ENCODE assay signal across 1 cellular context in the genomic region with DNA sequence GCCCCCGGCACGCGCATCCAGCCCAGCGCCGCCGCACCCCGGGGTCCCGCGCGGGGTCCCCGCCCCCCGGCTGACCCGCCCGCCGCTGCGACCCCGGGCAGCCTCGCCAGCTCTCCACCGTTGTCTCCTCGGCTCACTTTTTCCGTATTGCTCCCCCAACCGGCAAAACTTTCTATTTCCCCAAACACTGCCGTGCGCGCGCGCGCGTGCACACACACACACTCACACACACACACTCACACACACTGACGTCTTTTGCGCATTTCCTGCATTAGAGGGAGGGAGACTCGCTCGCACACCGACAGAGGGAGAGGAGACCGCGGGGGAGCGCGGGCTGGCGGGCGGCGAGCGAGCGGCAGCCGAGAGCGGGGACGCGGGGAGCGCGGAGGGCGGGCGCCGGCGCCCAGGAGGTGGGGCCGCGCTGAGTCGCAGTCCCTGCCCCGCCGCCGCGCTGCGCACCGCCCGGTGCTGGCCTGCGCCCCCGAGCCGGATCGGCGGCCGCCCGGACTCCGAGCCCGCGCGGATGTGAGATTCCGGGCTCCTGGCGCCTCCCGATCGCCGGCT.
A peak's percentile ranks its signal among the peaks of the same experiment; 100 is the strongest.
TF ChIP-seq lines count a peak whose summit lies in the region.

No MANE protein-coding gene starts in this region.

TF ChIP-seq in GM23338, 12 proteins besides CTCF, POLR2A, EP300 and RAD21 (continued from another document):
- TF ChIP-seq, protein P1, sequence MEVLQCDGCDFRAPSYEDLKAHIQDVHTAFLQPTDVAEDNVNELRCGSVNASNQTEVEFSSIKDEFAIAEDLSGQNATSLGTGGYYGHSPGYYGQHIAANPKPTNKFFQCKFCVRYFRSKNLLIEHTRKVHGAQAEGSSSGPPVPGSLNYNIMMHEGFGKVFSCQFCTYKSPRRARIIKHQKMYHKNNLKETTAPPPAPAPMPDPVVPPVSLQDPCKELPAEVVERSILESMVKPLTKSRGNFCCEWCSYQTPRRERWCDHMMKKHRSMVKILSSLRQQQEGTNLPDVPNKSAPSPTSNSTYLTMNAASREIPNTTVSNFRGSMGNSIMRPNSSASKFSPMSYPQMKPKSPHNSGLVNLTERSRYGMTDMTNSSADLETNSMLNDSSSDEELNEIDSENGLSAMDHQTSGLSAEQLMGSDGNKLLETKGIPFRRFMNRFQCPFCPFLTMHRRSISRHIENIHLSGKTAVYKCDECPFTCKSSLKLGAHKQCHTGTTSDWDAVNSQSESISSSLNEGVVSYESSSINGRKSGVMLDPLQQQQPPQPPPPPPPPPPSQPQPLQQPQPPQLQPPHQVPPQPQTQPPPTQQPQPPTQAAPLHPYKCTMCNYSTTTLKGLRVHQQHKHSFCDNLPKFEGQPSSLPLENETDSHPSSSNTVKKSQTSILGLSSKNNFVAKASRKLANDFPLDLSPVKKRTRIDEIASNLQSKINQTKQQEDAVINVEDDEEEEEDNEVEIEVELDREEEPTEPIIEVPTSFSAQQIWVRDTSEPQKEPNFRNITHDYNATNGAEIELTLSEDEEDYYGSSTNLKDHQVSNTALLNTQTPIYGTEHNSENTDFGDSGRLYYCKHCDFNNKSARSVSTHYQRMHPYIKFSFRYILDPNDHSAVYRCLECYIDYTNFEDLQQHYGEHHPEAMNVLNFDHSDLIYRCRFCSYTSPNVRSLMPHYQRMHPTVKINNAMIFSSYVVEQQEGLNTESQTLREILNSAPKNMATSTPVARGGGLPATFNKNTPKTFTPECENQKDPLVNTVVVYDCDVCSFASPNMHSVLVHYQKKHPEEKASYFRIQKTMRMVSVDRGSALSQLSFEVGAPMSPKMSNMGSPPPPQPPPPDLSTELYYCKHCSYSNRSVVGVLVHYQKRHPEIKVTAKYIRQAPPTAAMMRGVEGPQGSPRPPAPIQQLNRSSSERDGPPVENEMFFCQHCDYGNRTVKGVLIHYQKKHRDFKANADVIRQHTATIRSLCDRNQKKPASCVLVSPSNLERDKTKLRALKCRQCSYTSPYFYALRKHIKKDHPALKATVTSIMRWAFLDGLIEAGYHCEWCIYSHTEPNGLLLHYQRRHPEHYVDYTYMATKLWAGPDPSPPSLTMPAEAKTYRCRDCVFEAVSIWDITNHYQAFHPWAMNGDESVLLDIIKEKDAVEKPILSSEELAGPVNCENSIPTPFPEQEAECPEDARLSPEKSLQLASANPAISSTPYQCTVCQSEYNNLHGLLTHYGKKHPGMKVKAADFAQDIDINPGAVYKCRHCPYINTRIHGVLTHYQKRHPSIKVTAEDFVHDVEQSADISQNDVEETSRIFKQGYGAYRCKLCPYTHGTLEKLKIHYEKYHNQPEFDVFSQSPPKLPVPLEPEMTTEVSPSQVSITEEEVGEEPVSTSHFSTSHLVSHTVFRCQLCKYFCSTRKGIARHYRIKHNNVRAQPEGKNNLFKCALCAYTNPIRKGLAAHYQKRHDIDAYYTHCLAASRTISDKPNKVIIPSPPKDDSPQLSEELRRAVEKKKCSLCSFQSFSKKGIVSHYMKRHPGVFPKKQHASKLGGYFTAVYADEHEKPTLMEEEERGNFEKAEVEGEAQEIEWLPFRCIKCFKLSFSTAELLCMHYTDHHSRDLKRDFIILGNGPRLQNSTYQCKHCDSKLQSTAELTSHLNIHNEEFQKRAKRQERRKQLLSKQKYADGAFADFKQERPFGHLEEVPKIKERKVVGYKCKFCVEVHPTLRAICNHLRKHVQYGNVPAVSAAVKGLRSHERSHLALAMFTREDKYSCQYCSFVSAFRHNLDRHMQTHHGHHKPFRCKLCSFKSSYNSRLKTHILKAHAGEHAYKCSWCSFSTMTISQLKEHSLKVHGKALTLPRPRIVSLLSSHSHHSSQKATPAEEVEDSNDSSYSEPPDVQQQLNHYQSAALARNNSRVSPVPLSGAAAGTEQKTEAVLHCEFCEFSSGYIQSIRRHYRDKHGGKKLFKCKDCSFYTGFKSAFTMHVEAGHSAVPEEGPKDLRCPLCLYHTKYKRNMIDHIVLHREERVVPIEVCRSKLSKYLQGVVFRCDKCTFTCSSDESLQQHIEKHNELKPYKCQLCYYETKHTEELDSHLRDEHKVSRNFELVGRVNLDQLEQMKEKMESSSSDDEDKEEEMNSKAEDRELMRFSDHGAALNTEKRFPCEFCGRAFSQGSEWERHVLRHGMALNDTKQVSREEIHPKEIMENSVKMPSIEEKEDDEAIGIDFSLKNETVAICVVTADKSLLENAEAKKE (CRISPR knock-in tag; IDR thresholded peaks at IDR 0.05): no peak
- no peak for TF ChIP-seq ZNF331 (CRISPR knock-in tag; IDR thresholded peaks at IDR 0.05; ENCODE audit: low read depth)
- no peak for TF ChIP-seq STAT1 (IDR thresholded peaks at IDR 0.05; ENCODE audit: unreplicated experiment)
- peak; percentile 39 for TF ChIP-seq EZH2 (IDR thresholded peaks at IDR 0.05; ENCODE audit: low read depth, unreplicated experiment)
- no peak for TF ChIP-seq JUNB (IDR thresholded peaks at IDR 0.05; ENCODE audit: unreplicated experiment)
- no peak for TF ChIP-seq NANOG (IDR thresholded peaks at IDR 0.05; ENCODE audit: borderline replicate concordance)
- TF ChIP-seq, protein P2, sequence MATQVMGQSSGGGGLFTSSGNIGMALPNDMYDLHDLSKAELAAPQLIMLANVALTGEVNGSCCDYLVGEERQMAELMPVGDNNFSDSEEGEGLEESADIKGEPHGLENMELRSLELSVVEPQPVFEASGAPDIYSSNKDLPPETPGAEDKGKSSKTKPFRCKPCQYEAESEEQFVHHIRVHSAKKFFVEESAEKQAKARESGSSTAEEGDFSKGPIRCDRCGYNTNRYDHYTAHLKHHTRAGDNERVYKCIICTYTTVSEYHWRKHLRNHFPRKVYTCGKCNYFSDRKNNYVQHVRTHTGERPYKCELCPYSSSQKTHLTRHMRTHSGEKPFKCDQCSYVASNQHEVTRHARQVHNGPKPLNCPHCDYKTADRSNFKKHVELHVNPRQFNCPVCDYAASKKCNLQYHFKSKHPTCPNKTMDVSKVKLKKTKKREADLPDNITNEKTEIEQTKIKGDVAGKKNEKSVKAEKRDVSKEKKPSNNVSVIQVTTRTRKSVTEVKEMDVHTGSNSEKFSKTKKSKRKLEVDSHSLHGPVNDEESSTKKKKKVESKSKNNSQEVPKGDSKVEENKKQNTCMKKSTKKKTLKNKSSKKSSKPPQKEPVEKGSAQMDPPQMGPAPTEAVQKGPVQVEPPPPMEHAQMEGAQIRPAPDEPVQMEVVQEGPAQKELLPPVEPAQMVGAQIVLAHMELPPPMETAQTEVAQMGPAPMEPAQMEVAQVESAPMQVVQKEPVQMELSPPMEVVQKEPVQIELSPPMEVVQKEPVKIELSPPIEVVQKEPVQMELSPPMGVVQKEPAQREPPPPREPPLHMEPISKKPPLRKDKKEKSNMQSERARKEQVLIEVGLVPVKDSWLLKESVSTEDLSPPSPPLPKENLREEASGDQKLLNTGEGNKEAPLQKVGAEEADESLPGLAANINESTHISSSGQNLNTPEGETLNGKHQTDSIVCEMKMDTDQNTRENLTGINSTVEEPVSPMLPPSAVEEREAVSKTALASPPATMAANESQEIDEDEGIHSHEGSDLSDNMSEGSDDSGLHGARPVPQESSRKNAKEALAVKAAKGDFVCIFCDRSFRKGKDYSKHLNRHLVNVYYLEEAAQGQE (IDR thresholded peaks at IDR 0.05; ENCODE audit: unreplicated experiment): no peak
- peak; percentile 81 for TF ChIP-seq CREB1 (CRISPR knock-in tag; IDR thresholded peaks at IDR 0.05; ENCODE audit: low read depth)
